Comparison of ENCODE assay signal across 8 cellular contexts in the genomic region with DNA sequence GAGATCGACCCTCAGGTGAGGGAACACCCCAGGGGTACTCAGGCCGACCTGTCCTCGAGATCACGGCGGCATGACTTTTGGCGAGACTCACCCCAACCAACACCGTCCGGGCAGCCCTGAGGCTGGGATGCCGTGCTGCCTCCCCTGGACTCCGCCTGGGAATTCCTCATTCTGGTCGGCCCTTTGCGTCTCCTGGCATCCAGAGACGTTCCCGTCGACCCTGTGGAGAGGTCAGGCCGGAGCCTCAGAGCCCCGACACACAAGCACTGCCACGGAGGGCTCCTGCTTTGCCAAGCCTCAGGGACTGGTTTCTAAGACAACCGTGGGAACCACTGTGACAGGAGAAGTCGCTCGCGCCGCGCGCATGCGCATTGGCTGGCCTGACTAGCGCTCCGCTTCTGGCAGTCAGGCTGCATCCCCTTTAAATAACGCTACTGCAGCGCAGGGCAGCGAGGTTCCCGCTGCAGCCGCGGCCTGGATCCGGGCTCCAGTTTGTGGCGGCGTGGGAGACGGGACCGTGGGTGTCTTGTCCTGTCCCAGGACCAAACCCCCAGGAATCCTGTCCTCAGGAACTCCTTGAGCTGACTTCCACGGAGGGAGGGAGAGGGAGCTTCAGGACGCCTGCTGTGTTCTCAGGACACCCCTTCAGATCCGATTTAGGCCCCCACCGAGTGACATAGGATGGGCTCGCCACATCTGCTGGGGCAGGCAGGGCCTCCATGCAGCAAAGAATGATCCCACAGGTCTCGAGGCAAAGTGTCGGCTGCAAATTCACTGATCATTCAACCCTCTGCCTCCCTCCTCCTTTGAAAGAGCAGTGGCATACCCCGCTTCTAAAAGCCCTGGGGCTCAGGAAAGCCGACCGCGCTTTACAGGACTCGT.
DNase-seq lines count a peak whose midpoint lies in the region; ATAC-seq and TF ChIP-seq lines count a peak whose summit lies in the region.

No MANE protein-coding gene starts in this region.

- H3K27ac ChIP-seq in adrenal gland (no peak overlapping the region), right cardiac atrium (ENCODE audit: low read length) (no peak overlapping the region)

- H3K4me1 Mint-ChIP-seq in T-helper 1 cell treated with Interleukin-12 subunit alpha and Interleukin-12 subunit beta and Interleukin-4 antibody, amounts not matched to agents 30 μg/mL and 1 μg/mL, for 36 hours (ENCODE audit: low read depth): peaks cover 41% of the 10 kb centered on the region

- TF ChIP-seq CTCF in adrenal gland (IDR thresholded peaks at IDR 0.05): no peak

- H3K36me3 Mint-ChIP-seq in T-helper 1 cell treated with Interleukin-12 subunit alpha and Interleukin-12 subunit beta and Interleukin-4 antibody, amounts not matched to agents 30 μg/mL and 1 μg/mL, for 36 hours (ENCODE audit: low read depth): peaks cover 4% of the 10 kb centered on the region

- DNase-seq in DMS79 treated with DMSO at 0.1 percent for 48 hours (lab: John Stamatoyannopoulos, UW) (peak; percentile 53), HK-2 (ENCODE audit: unreplicated experiment) (peak; percentile 60), adrenal gland (peak; percentile 52 to 92 (median 72)), right cardiac atrium (peak; percentile 86 to 93 (median 93)), sciatic nerve (ENCODE audit: low spot score) (peak; percentile 86), AML-193 (lab: John Stamatoyannopoulos, UW) (no peak)

- peaks cover 11 to 27% of the 10 kb centered on the region in 2 donors for H3K4me1 ChIP-seq in adrenal gland (replicated peaks in 1 of 2)
- H3K4me1 ChIP-seq in right cardiac atrium (ENCODE audit: control insufficient read depth, insufficient read depth, low read length): no peaks in the 10 kb centered on the region

- no peaks in the 10 kb centered on the region for H3K27me3 ChIP-seq in adrenal gland
- no peaks in the 10 kb centered on the region for H3K27me3 ChIP-seq in right cardiac atrium (ENCODE audit: control insufficient read depth, insufficient read depth)

- H3K4me3 ChIP-seq in adrenal gland (no peak overlapping the region), right cardiac atrium (ENCODE audit: low read length) (no peak overlapping the region)

- H3K9me3 Mint-ChIP-seq in T-helper 1 cell treated with Interleukin-12 subunit alpha and Interleukin-12 subunit beta and Interleukin-4 antibody, amounts not matched to agents 30 μg/mL and 1 μg/mL, for 36 hours: no peaks in the 10 kb centered on the region

- H3K27ac Mint-ChIP-seq in T-helper 1 cell treated with Interleukin-12 subunit alpha and Interleukin-12 subunit beta and Interleukin-4 antibody, amounts not matched to agents 30 μg/mL and 1 μg/mL, for 36 hours: no peak overlapping the region

- H3K36me3 ChIP-seq in adrenal gland (replicated peaks in 1 of 2): no peaks in the 10 kb centered on the region

- no peaks in the 10 kb centered on the region for H3K9me3 ChIP-seq in adrenal gland (replicated peaks in 1 of 3)
- H3K9me3 ChIP-seq in right cardiac atrium (ENCODE audit: control insufficient read depth, low read length): no peaks in the 10 kb centered on the region

- peaks cover 79% of the 10 kb centered on the region for H3K27me3 Mint-ChIP-seq in T-helper 1 cell treated with Interleukin-12 subunit alpha and Interleukin-12 subunit beta and Interleukin-4 antibody, amounts not matched to agents 30 μg/mL and 1 μg/mL, for 36 hours (ENCODE audit: low read depth)

- intact Hi-C loops in adrenal gland (cut with DNase I) (no loop called here), right cardiac atrium (cut with DNase I) (no loop called here), sciatic nerve (cut with DNase I) (no loop called here)

- H3K4me3 Mint-ChIP-seq in T-helper 1 cell treated with Interleukin-12 subunit alpha and Interleukin-12 subunit beta and Interleukin-4 antibody, amounts not matched to agents 30 μg/mL and 1 μg/mL, for 36 hours: peak overlapping the region; percentile 82

- ATAC-seq in right cardiac atrium (peak; percentile 71 to 72), sciatic nerve (peak; percentile 63), HG02763 (IDR thresholded peaks at IDR 0.05; ENCODE audit: unreplicated experiment) (no peak)

- WGBS in adrenal gland, 4 donors: 15 to 34% (median 25%) methylated on average over 9 to 51 of the region's 51 CpGs
- WGBS in right cardiac atrium: 16% methylated on average over 51 of the region's 51 CpGs

- no peak for TF ChIP-seq POLR2A in adrenal gland (IDR thresholded peaks at IDR 0.05)

Comparison
In these comparisons a context has a peak if more than half of its experiments do, and no peak if none do; other contexts are left out.
1. DNase-seq: peak in DMS79 treated with DMSO at 0.1 percent for 48 hours (single experiment), HK-2 (single experiment), adrenal gland (7 of 7), right cardiac atrium (3 of 3) and sciatic nerve (single experiment); none in AML-193 (0 of 2).